15 cellular contexts compared by ENCODE assay signal in the genomic region with DNA sequence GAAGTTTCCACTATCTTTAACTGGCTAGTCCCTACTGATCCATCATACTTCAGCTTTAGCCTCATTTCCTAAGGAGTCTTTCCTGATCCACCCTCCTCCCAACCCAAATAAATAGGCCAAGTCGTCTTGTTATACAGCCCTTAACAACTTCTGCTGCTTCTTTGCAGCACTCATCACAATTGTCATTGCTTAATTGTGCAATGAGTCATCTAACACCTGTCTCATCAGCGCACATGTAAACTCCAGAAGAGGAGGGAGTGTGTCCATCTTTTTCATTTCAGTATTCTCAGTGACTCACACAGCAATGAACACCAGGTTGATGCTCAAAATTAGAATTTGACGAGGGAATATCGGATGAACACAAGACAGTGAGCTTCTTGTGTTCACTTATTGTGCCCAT.
DNase-seq lines count a peak whose midpoint lies in the region; ATAC-seq lines count a peak whose summit lies in the region.
"Had no signal": no experiment of that assay in that cellular context is flagged by ENCODE, and none has a peak within 500 bp of the region (broad histone marks: within the 10 kb centered on the region; RNA-seq: fewer than 3 reads in every experiment).

No MANE protein-coding gene starts in this region.

- DNase-seq in NCI-H748 (lab: John Stamatoyannopoulos, UW; ENCODE audit: unreplicated experiment) (peak; percentile 30), NCI-H748 treated with DMSO at 0.1 percent for 48 hours (lab: John Stamatoyannopoulos, UW) (no peak), NCI-H146 (lab: John Stamatoyannopoulos, UW) (peak; percentile 53), islet precursor cell (peak; percentile 10), MV-4-11 (lab: John Stamatoyannopoulos, UW) (no peak), NCI-H2227 (lab: John Stamatoyannopoulos, UW; ENCODE audit: unreplicated experiment) (no peak)
- DNase-seq: 8988T; AML-193; CD8-positive, alpha-beta memory T cell; DMS79; GM23248; IMR-90 had no signal

- no peak for ATAC-seq in HG02678 (IDR thresholded peaks at IDR 0.05; ENCODE audit: unreplicated experiment)
- ATAC-seq: GM12878, HCT116 had no signal

Comparison
In these comparisons a context has a peak if more than half of its experiments do, and no peak if none do; other contexts are left out.
1. DNase-seq: peak in NCI-H748 (single experiment), NCI-H146 (single experiment) and islet precursor cell (single experiment); none in NCI-H748 treated with DMSO at 0.1 percent for 48 hours (single experiment), MV-4-11 (single experiment) and NCI-H2227 (single experiment).